14 cellular contexts compared by ENCODE assay signal in the genomic region with DNA sequence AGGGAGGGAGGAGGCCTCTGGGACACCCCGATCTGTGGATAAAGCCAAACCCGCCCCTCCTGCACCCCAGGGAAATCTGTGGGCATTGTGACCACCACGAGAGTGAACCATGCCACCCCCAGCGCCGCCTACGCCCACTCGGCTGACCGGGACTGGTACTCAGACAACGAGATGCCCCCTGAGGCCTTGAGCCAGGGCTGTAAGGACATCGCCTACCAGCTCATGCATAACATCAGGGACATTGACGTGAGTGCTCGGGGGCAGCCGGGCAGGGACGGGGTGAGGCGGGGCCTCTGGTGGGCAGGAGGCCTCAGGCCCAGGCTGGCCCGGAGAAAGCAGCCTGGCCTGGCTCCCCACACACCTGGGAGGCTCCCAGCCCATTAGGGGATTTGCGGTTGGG. TPM values are rescaled to one million over a fixed set of nuclear protein-coding genes. Genes with fewer than 3 reads are reported as not detected.
DNase-seq lines count a peak whose midpoint lies in the region; ATAC-seq and TF ChIP-seq lines count a peak whose summit lies in the region.
"Had no signal": no experiment of that assay in that cellular context is flagged by ENCODE, and none has a peak within 500 bp of the region (broad histone marks: within the 10 kb centered on the region; RNA-seq: fewer than 3 reads in every experiment).

No MANE protein-coding gene starts in this region.

- H2BK12ac ChIP-seq in neuronal stem cell (ENCODE audit: low read length), result no peak overlapping the region

- CTCF ChIA-PET in MCF 10A (lab: Yijun Ruan, JAX), result no interaction called here

- WGBS in neuronal stem cell (ENCODE audit: extremely low coverage in 2 of 2, insufficient read length in 2 of 2, insufficient replicate concordance in 1 of 2), 2 donors, result no CpG with 5 or more reads among the region's 17 CpGs

- H3K14ac ChIP-seq in neuronal stem cell (ENCODE audit: low read length), result no peak overlapping the region

- H2BK15ac ChIP-seq in neuronal stem cell (ENCODE audit: low read length), result no peak overlapping the region

- peak overlapping the region in 2 of 11 experiments; percentile 10 to 14; a peak in 2 of 22 replicates for H3K9ac ChIP-seq in BLaER1 treated with 17β-estradiol and CSF1 and Interleukin-3, amounts not matched to agents 10 nM and 100 nM
- H3K9ac ChIP-seq in neuronal stem cell (ENCODE audit: low read depth, low read length, poor library complexity), result no peak overlapping the region

- H3K18ac ChIP-seq in neuronal stem cell (ENCODE audit: low read length), result peak overlapping the region; percentile 13

- peaks cover 0 to 43% (median 0%) of the 10 kb centered on the region in 11 experiments; a peak in 5 of 22 replicates for H3K27me3 ChIP-seq in BLaER1 treated with 17β-estradiol and CSF1 and Interleukin-3, amounts not matched to agents 10 nM and 100 nM
- no peaks in the 10 kb centered on the region for H3K27me3 ChIP-seq in neuronal stem cell (ENCODE audit: control insufficient read depth in 3 of 3, insufficient read depth in 3 of 3, low read depth in 1 of 3, low read length in 3 of 3)

- no peak overlapping the region for H3K4me3 Mint-ChIP-seq in MCF 10A (ENCODE audit: unreplicated experiment)
- H3K4me3 Mint-ChIP-seq in natural killer cell, result no peak overlapping the region
- H3K4me3 Mint-ChIP-seq: B cell; CD4-positive, alpha-beta T cell; H9 had no signal

- H3K27ac Mint-ChIP-seq in MCF 10A (ENCODE audit: low read depth, unreplicated experiment) (no peak overlapping the region), natural killer cell (no peak overlapping the region)
- H3K27ac Mint-ChIP-seq: B cell; CD4-positive, alpha-beta T cell had no signal

- no peak overlapping the region for H3K4me3 ChIP-seq in BLaER1 treated with 17β-estradiol and CSF1 and Interleukin-3, amounts not matched to agents 10 nM and 100 nM
- H3K4me3 ChIP-seq in neuronal stem cell (ENCODE audit: low read length in 2 of 2) (no peak overlapping the region), coronary artery (no peak overlapping the region)

- BruUV-seq in MCF 10A (replicated peaks; lab: Mats Ljungman, UMichigan), result no TSS peak

- H2AK5ac ChIP-seq in neuronal stem cell (ENCODE audit: low read depth, low read length), result no peak overlapping the region

- H3K4me1 Mint-ChIP-seq in MCF 10A (ENCODE audit: insufficient read depth, unreplicated experiment), result no peaks in the 10 kb centered on the region
- H3K4me1 Mint-ChIP-seq in natural killer cell, result no peaks in the 10 kb centered on the region
- H3K4me1 Mint-ChIP-seq: B cell had no signal

- intact Hi-C loops in MCF 10A (cut with micrococcal nuclease) (no loop called here), natural killer cell (cut with micrococcal nuclease) (no loop called here)

- no peak overlapping the region for H2BK120ac ChIP-seq in neuronal stem cell (ENCODE audit: low read depth, low read length)

- peak overlapping the region; percentile 39 for H2BK5ac ChIP-seq in neuronal stem cell (ENCODE audit: low read length)

- no peak overlapping the region for H3K23ac ChIP-seq in neuronal stem cell (ENCODE audit: low read depth, low read length, poor library complexity)

- H4K20me1 ChIP-seq in BLaER1 treated with 17β-estradiol and CSF1 and Interleukin-3, amounts not matched to agents 10 nM and 100 nM, result peaks cover 0 to 13% (median 0%) of the 10 kb centered on the region in 11 experiments; a peak in 4 of 22 replicates

- H3K9me3 Mint-ChIP-seq in MCF 10A (ENCODE audit: unreplicated experiment), result no peaks in the 10 kb centered on the region
- no peaks in the 10 kb centered on the region for H3K9me3 Mint-ChIP-seq in natural killer cell
- H3K9me3 Mint-ChIP-seq: CD4-positive, alpha-beta T cell; H9 had no signal

- H3K27me3 Mint-ChIP-seq in MCF 10A (ENCODE audit: insufficient read depth, unreplicated experiment), result no peaks in the 10 kb centered on the region
- H3K27me3 Mint-ChIP-seq in natural killer cell (ENCODE audit: low read depth in 2 of 2), result peaks cover 0 to 4% of the 10 kb centered on the region in 2 donors
- H3K27me3 Mint-ChIP-seq: B cell had no signal

- POLR2A ChIA-PET in MCF 10A (lab: Yijun Ruan, JAX), result no interaction called here

- no peak overlapping the region for H4K91ac ChIP-seq in neuronal stem cell (ENCODE audit: low read depth, low read length, poor library complexity)

- no peak for TF ChIP-seq CTCF in coronary artery (IDR thresholded peaks at IDR 0.05)
- no peak for TF ChIP-seq CTCF in MCF 10A (IDR thresholded peaks at IDR 0.05; ENCODE audit: unreplicated experiment)
- no peak for TF ChIP-seq CTCF in natural killer cell (IDR thresholded peaks at IDR 0.05)

- H3K4me1 ChIP-seq in BLaER1 treated with 17β-estradiol and CSF1 and Interleukin-3, amounts not matched to agents 10 nM and 100 nM, result peaks cover 18 to 47% (median 41%) of the 10 kb centered on the region in 10 experiments; a peak in 19 of 20 replicates
- H3K4me1 ChIP-seq in neuronal stem cell (ENCODE audit: control insufficient read depth in 2 of 2, insufficient read depth in 1 of 2, low read depth in 1 of 2, low read length in 2 of 2), result peaks cover 6 to 8% of the 10 kb centered on the region in 2 donors
- H3K4me1 ChIP-seq: Caco-2 had no signal

- H3K4me2 ChIP-seq in BLaER1 treated with 17β-estradiol and CSF1 and Interleukin-3, amounts not matched to agents 10 nM and 100 nM, result peak overlapping the region; percentile 16 to 82 (median 72); a peak in 19 of 22 replicates
- no peak overlapping the region for H3K4me2 ChIP-seq in neuronal stem cell (ENCODE audit: insufficient read depth, low read length, poor library complexity, severe bottlenecking)

- H3K27ac ChIP-seq in BLaER1 treated with 17β-estradiol and CSF1 and Interleukin-3, amounts not matched to agents 10 nM and 100 nM, result no peak overlapping the region
- H3K27ac ChIP-seq in neuronal stem cell (replicated peaks; ENCODE audit: low read length) (no peak overlapping the region), coronary artery (no peak overlapping the region)
- H3K27ac ChIP-seq: C4-2B had no signal

- peak; percentile 8 for ATAC-seq in esophagus mucosa
- ATAC-seq in natural killer cell, result no peak
- ATAC-seq: HepG2 had no signal

- H3K36me3 ChIP-seq in BLaER1 treated with 17β-estradiol and CSF1 and Interleukin-3, amounts not matched to agents 10 nM and 100 nM, result no peaks in the 10 kb centered on the region
- peaks cover 0 to 20% of the 10 kb centered on the region in 2 donors for H3K36me3 ChIP-seq in neuronal stem cell (replicated peaks in 1 of 2; ENCODE audit: control insufficient read depth in 2 of 2, insufficient read depth in 2 of 2, low read length in 2 of 2)

- no peak overlapping the region for H4K8ac ChIP-seq in neuronal stem cell (ENCODE audit: low read depth, low read length)

- H3K9me3 ChIP-seq in BLaER1 treated with 17β-estradiol and CSF1 and Interleukin-3, amounts not matched to agents 10 nM and 100 nM (replicated peaks in 1 of 11), result no peaks in the 10 kb centered on the region
- H3K9me3 ChIP-seq in neuronal stem cell (replicated peaks in 1 of 2; ENCODE audit: control insufficient read depth in 2 of 2, insufficient read depth in 1 of 2, low read depth in 1 of 2, low read length in 2 of 2), result no peaks in the 10 kb centered on the region
- H3K9me3 ChIP-seq: Caco-2 had no signal

- H3K79me1 ChIP-seq in neuronal stem cell (ENCODE audit: low read depth, low read length), result peaks cover 8% of the 10 kb centered on the region

- no peak overlapping the region for H2AFZ ChIP-seq in neuronal stem cell (ENCODE audit: low read length)

- no peak for DNase-seq in neuronal stem cell (ENCODE audit: low spot score)
- no peak for DNase-seq in coronary artery (ENCODE audit: low spot score)
- no peak for DNase-seq in MCF 10A (ENCODE audit: unreplicated experiment)
- DNase-seq in midbrain (lab: John Stamatoyannopoulos, UW), result no peak
- DNase-seq in natural killer cell, result no peak
- DNase-seq: 8988T; Caco-2; CD4-positive, alpha-beta T cell; H9 had no signal

- H3K4ac ChIP-seq in neuronal stem cell (ENCODE audit: low read length), result no peak overlapping the region

- no peaks in the 10 kb centered on the region for H3K36me3 Mint-ChIP-seq in MCF 10A (ENCODE audit: insufficient read depth, unreplicated experiment)
- H3K36me3 Mint-ChIP-seq in natural killer cell, result no peaks in the 10 kb centered on the region

RNA-seq across cellular contexts. Expression of gene ALPL, which starts 54.7 kb away (rescaled TPM):
- total RNA-seq in esophagus mucosa (3.6 TPM), MCF 10A (2022) (not detected in 2 replicates), natural killer cell (1 to 10 TPM in 1 of 3 donors, not detected in 2; 2.4 TPM)
- 113 TPM for polyA plus RNA-seq in neuronal stem cell (2013, experiment 1 of 2)
- 113 TPM for polyA plus RNA-seq in neuronal stem cell (2013, experiment 2 of 2)
- total RNA-seq: CD4-positive, alpha-beta T cell; HepG2 had no signal
